8 cellular contexts compared by ENCODE assay signal in the genomic region with DNA sequence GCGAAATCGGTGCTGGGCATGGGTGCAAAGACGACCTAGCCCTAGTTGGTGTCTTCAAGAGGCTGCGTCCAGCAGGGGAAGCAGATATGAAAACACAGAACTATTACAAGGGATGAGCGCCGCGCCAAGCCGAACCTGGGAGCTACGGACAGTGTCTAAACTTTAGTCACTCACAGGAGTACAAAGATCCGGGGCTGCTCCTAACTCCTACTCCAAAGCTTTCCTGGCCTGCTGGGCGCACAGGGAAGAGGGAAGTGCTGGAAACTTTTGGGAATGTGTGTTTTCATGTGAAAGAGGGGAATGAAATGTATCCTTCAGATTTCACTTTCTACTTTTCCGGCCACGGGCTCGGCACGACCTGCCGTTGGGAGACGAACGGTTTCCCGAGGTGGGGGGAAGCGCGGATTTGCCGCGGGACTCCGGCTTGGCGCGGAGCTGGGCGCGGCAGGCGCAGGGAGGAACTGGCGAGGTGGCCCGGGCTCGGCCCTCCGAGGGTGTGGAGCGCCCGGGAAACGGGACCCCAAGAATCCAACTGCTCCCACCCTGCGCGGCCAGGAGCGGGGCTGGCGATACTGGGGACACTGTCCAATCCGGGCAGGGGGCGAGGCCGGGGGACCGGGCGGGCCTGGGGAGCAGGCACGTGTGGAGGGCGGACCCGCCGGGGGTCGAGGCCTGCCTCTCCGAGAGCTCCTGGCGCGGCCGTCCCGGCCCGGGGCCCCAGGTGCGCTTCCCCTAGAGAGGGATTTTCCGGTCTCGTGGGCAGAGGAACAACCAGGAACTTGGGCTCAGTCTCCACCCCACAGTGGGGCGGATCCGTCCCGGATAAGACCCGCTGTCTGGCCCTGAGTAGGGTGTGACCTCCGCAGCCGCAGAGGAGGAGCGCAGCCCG. TPM values are rescaled to one million over a fixed set of nuclear protein-coding genes. Genes with fewer than 3 reads are reported as not detected.
DNase-seq lines count a peak whose midpoint lies in the region; ATAC-seq, FAIRE-seq and TF ChIP-seq lines count a peak whose summit lies in the region.

A gene (plus strand): TSS at position 854 of the 889 bp plus-strand sequence. CDS start 39,432 bp downstream, outside the sequence.

- FAIRE-seq in D721Med (lab: Jason Lieb, UNC) = no peak

- peak; percentile 62 for ATAC-seq in GM19468 (IDR thresholded peaks at IDR 0.05; ENCODE audit: extremely low read depth, unreplicated experiment)

- peak within 1 kb of the TSS; percentile 98 for H3K4me2 ChIP-seq in osteoblast (ENCODE audit: insufficient read depth, low read length)

- peaks cover 18% of the 10 kb centered on the region for H3K4me1 ChIP-seq in osteoblast (ENCODE audit: insufficient read depth, low read length)
- peaks cover 16 to 54% (median 26%) of the 10 kb centered on the region in 4 donors for H3K4me1 ChIP-seq in transverse colon

- peak; percentile 24 for TF ChIP-seq EP300 in transverse colon (IDR thresholded peaks at IDR 0.05; ENCODE audit: low read depth)

- peak within 1 kb of the TSS; percentile 96 for H2AFZ ChIP-seq in osteoblast (ENCODE audit: low read length)

- DNase-seq in D721Med (ENCODE audit: insufficient read length, low spot score) (peak; percentile 50), HS-27A (ENCODE audit: low read depth) (peak; percentile 35), germinal center (ENCODE audit: low spot score) (peak; percentile 56), osteoblast (ENCODE audit: insufficient read length, low spot score, missing footprints) (peak; percentile 93), transverse colon (peak; percentile 92)
- DNase-seq in activated naive CD4-positive, alpha-beta T cell (lab: John Stamatoyannopoulos, UW) = peak; percentile 7 to 28 (median 13)

- H4K20me1 ChIP-seq in osteoblast (ENCODE audit: insufficient read depth, low read length) = no peaks in the 10 kb centered on the region

- intact Hi-C loops in transverse colon (cut with DNase I; ENCODE audit: low total_unique reads) = no loop called here

- WGBS in transverse colon (ENCODE audit: low coverage in 1 of 2), 2 donors = 1% methylated on average over 50 of the region's 67 CpGs; no CpG with 5 or more reads in 1 of the 2 donors

- H3K4me3 ChIP-seq in osteoblast (ENCODE audit: insufficient read depth, low read length) (peak within 1 kb of the TSS; percentile 91), transverse colon (peak within 1 kb of the TSS; percentile 60 to 92 (median 79))

- H3K79me2 ChIP-seq in osteoblast (ENCODE audit: insufficient read depth, low read length) = peaks cover 45% of the 10 kb centered on the region

- H3K27me3 ChIP-seq in osteoblast (ENCODE audit: insufficient read depth, low read length) = no peaks in the 10 kb centered on the region
- no peaks in the 10 kb centered on the region for H3K27me3 ChIP-seq in transverse colon

- H3K9me3 ChIP-seq in osteoblast (ENCODE audit: low read depth, low read length) = no peaks in the 10 kb centered on the region
- H3K9me3 ChIP-seq in transverse colon = no peaks in the 10 kb centered on the region

- H3K36me3 ChIP-seq in osteoblast (ENCODE audit: insufficient read depth, low read length) (no peaks in the 10 kb centered on the region), transverse colon (no peaks in the 10 kb centered on the region)

- H3K27ac ChIP-seq in osteoblast (ENCODE audit: low read depth, low read length) = peak within 1 kb of the TSS; percentile 82
- H3K27ac ChIP-seq in transverse colon = peak within 1 kb of the TSS; percentile 91 to 97 (median 95)

- in situ Hi-C loops in transverse colon (cut with MboI; ENCODE audit: low pct_ligation_motif_present in 1 of 4, low pct_unique_long_range_greater_than_20kb in 1 of 4, low sequenced_read_pairs in 3 of 4) = no loop called here

- TF ChIP-seq CTCF in D721Med (IDR thresholded peaks at IDR 0.05; ENCODE audit: insufficient read depth, missing control alignments) (no peak), osteoblast (IDR thresholded peaks at IDR 0.05; ENCODE audit: extremely low read depth, low read depth, low read length) (peak; percentile 37), transverse colon (IDR thresholded peaks at IDR 0.05) (peak in 2 of 5 experiments; percentile 33 to 43)

- TF ChIP-seq POLR2A in Raji (IDR thresholded peaks at IDR 0.05; ENCODE audit: insufficient read depth, low read depth, low read length) (peak; percentile 77), transverse colon (IDR thresholded peaks at IDR 0.05) (peak; percentile 92)

RNA-seq across cellular contexts. Expression of the gene that starts here (rescaled TPM):
- 38.4 and 43.9 TPM in 2 replicates for total RNA-seq in osteoblast
- total RNA-seq in transverse colon = 100 to 1,000 TPM in 2 of 4 donors, 10 to 100 TPM in 2; 33.3 to 125 (median 99.4) TPM

Comparison
In these comparisons a context has a peak if more than half of its experiments do, and no peak if none do; other contexts are left out.
1. Peak in every context shown above with its lines: DNase-seq, ATAC-seq, H3K4me3 ChIP-seq and H3K27ac ChIP-seq.
2. DNase-seq: peak in every context shown above with its lines; median percentile 93 in osteoblast; 92 in transverse colon; 56 in germinal center; 50 in D721Med; 35 in HS-27A; 13 in activated naive CD4-positive, alpha-beta T cell.